ENCODE assay signal across 2 cellular contexts in the genomic region with DNA sequence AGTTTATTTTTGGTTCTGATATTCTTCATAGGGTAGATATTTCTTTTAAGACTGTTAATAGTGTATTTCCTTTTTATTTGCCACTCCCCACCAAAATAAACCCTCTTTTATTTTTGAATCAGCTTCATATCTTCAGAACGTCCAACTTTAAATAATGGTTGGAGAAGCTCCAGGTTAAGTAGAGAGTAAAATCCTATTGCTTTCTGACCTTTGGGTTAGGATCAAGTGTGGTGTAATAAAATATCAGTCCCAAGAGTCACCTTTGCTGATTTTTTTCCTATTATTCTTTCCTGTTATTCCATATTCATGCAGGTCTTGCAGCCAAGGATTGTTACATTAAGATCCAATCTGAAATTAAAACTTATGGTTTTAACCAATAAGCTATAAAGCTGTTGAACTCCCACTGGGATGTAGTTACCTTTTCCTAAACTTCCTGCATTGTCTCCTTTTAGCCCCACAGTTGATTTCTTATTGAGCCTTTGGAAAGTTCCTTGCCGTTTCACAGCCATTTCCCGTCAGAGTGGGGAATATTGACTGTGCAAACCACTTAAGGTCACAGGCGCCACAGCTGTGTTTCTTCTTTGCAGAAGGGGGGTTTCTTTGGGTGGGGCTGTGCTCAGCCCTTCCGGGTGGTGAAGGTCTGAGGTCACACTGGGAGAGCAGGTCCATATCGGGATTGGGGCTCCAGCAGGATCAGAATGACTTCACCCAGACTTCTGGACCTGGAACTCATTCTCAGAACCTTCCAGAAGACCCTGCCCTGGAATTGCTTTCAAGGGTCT.
TF ChIP-seq lines count a peak whose summit lies in the region.

No MANE protein-coding gene starts in this region.

TF ChIP-seq in liver, 16 proteins besides CTCF, POLR2A, EP300 and RAD21 (continued from another document):
- TF ChIP-seq, protein P1, sequence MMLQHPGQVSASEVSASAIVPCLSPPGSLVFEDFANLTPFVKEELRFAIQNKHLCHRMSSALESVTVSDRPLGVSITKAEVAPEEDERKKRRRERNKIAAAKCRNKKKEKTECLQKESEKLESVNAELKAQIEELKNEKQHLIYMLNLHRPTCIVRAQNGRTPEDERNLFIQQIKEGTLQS (IDR thresholded peaks at IDR 0.05): no peak
- TF ChIP-seq SP1 (IDR thresholded peaks at IDR 0.05): no peak

TF ChIP-seq in HepG2, 621 proteins besides CTCF, POLR2A, EP300 and RAD21 (continued from another document):
- TF ChIP-seq, protein P2, sequence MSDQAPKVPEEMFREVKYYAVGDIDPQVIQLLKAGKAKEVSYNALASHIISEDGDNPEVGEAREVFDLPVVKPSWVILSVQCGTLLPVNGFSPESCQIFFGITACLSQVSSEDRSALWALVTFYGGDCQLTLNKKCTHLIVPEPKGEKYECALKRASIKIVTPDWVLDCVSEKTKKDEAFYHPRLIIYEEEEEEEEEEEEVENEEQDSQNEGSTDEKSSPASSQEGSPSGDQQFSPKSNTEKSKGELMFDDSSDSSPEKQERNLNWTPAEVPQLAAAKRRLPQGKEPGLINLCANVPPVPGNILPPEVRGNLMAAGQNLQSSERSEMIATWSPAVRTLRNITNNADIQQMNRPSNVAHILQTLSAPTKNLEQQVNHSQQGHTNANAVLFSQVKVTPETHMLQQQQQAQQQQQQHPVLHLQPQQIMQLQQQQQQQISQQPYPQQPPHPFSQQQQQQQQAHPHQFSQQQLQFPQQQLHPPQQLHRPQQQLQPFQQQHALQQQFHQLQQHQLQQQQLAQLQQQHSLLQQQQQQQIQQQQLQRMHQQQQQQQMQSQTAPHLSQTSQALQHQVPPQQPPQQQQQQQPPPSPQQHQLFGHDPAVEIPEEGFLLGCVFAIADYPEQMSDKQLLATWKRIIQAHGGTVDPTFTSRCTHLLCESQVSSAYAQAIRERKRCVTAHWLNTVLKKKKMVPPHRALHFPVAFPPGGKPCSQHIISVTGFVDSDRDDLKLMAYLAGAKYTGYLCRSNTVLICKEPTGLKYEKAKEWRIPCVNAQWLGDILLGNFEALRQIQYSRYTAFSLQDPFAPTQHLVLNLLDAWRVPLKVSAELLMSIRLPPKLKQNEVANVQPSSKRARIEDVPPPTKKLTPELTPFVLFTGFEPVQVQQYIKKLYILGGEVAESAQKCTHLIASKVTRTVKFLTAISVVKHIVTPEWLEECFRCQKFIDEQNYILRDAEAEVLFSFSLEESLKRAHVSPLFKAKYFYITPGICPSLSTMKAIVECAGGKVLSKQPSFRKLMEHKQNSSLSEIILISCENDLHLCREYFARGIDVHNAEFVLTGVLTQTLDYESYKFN (CRISPR knock-in tag; conservative IDR thresholded peaks at IDR 0.05): no peak
- TF ChIP-seq, protein P3, sequence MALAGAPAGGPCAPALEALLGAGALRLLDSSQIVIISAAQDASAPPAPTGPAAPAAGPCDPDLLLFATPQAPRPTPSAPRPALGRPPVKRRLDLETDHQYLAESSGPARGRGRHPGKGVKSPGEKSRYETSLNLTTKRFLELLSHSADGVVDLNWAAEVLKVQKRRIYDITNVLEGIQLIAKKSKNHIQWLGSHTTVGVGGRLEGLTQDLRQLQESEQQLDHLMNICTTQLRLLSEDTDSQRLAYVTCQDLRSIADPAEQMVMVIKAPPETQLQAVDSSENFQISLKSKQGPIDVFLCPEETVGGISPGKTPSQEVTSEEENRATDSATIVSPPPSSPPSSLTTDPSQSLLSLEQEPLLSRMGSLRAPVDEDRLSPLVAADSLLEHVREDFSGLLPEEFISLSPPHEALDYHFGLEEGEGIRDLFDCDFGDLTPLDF (CRISPR knock-in tag; IDR thresholded peaks at IDR 0.05): no peak
- TF ChIP-seq, protein P4, sequence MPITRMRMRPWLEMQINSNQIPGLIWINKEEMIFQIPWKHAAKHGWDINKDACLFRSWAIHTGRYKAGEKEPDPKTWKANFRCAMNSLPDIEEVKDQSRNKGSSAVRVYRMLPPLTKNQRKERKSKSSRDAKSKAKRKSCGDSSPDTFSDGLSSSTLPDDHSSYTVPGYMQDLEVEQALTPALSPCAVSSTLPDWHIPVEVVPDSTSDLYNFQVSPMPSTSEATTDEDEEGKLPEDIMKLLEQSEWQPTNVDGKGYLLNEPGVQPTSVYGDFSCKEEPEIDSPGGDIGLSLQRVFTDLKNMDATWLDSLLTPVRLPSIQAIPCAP (CRISPR knock-in tag; IDR thresholded peaks at IDR 0.05; ENCODE audit: low read depth): no peak
- no peak for TF ChIP-seq CBX1 (IDR thresholded peaks at IDR 0.05; ENCODE audit: low read depth)
- no peak for TF ChIP-seq ATAD3A (CRISPR knock-in tag; IDR thresholded peaks at IDR 0.05)
- TF ChIP-seq CCDC6 (CRISPR knock-in tag; IDR thresholded peaks at IDR 0.05): no peak
- TF ChIP-seq, protein P5, sequence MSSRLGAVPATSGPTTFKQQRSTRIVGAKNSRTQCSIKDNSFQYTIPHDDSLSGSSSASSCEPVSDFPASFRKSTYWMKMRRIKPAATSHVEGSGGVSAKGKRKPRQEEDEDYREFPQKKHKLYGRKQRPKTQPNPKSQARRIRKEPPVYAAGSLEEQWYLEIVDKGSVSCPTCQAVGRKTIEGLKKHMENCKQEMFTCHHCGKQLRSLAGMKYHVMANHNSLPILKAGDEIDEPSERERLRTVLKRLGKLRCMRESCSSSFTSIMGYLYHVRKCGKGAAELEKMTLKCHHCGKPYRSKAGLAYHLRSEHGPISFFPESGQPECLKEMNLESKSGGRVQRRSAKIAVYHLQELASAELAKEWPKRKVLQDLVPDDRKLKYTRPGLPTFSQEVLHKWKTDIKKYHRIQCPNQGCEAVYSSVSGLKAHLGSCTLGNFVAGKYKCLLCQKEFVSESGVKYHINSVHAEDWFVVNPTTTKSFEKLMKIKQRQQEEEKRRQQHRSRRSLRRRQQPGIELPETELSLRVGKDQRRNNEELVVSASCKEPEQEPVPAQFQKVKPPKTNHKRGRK (CRISPR knock-in tag; IDR thresholded peaks at IDR 0.05): no peak
